Comparison of ENCODE assay signal across 8 cellular contexts in the genomic region with DNA sequence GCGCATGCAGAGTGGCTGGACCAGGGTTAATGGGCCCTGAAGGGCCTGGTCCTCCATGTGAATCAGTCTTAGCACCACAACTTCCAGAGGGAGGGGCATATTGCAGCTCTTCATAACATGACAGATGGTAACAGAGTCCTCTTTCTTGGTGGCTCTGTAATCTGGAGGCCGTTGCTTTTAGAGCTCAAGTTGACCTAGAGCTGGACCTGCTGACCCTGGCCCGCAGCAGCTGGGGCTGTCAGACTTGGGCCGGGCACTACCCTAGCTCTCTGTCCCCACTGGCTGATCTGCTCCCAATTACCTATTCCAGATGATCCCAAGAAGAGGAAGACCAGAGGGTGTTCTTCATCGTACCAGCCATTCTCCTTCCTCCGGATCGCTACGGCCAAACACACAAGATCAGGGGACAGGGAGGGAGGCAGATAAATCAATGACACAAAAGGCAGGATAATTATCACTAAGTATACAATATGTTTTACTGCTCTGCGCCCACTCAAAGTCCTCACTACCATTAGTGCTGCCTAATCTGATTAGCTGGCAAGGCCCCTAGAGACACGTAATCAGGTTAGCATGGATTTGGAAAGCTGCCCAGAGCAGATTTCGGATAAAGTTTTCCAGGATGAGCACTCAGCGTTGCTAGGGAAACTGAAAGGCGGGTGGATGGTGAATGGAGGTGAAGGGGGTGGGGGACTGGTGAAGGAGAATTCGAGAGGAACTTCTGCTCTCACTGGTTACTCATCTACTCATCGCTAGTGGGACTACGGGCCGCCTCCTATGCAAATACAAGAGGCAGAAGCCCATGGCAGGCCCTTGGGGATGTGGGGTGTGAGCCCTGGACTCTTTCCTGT.
DNase-seq lines count a peak whose midpoint lies in the region; ATAC-seq and TF ChIP-seq lines count a peak whose summit lies in the region.

No MANE protein-coding gene starts in this region.

- H3K4me3 ChIP-seq in cardiac fibroblast (replicated peaks in 1 of 2; ENCODE audit: low read depth in 2 of 2, low read length in 2 of 2): no peak overlapping the region

- ATAC-seq in HG02759 (IDR thresholded peaks at IDR 0.05; ENCODE audit: unreplicated experiment) (no peak), GM18858 (IDR thresholded peaks at IDR 0.05; ENCODE audit: unreplicated experiment) (no peak), GM18505 (IDR thresholded peaks at IDR 0.05; ENCODE audit: unreplicated experiment) (no peak)

- no peak for TF ChIP-seq CTCF in cardiac fibroblast (IDR thresholded peaks at IDR 0.05; ENCODE audit: low read depth, low read length)

- TF ChIP-seq POLR2A in GM18505 (IDR thresholded peaks at IDR 0.05; ENCODE audit: borderline replicate concordance, extremely low read depth, insufficient read depth, insufficient read length): no peak

- DNase-seq in GM19238 (ENCODE audit: insufficient read length, low spot score) (peak; percentile 52), NCI-H2196 (lab: John Stamatoyannopoulos, UW; ENCODE audit: unreplicated experiment) (peak; percentile 63), cardiac fibroblast (ENCODE audit: low read depth in 2 of 2) (peak; percentile 87 to 93), renal cortical epithelial cell (ENCODE audit: low read depth) (peak; percentile 16)
- no peak for DNase-seq in effector CD4-positive, alpha-beta T cell
